In genomic region chr6:1614767-1615650, GRCh38 we compare ENCODE assay signal across 10 cellular contexts. TPM values are rescaled to one million over a fixed set of nuclear protein-coding genes. Genes with fewer than 3 reads are reported as not detected.
DNase-seq lines count a peak whose midpoint lies in the region; ATAC-seq, FAIRE-seq and TF ChIP-seq lines count a peak whose summit lies in the region.
"Had no signal": no experiment of that assay in that cellular context is flagged by ENCODE, and none has a peak within 500 bp of the region (broad histone marks: within the 10 kb centered on the region; RNA-seq: fewer than 3 reads in every experiment).

No MANE protein-coding gene starts in this region.

- H3K36me3 Mint-ChIP-seq in nephron progenitor cell (ENCODE audit: low read depth) = peaks cover 14% of the 10 kb centered on the region
- H3K36me3 Mint-ChIP-seq: CD8-positive, alpha-beta memory T cell had no signal

- H3K9me3 Mint-ChIP-seq in nephron progenitor cell = no peaks in the 10 kb centered on the region

- DNase-seq in AG04449 (ENCODE audit: low read depth, low spot score) (no peak), MG63 (peak; percentile 45), epithelial cell of proximal tubule (ENCODE audit: low read depth) (no peak), nephron progenitor cell (peak; percentile 68), cerebellar nuclear complex (lab: John Stamatoyannopoulos, UW) (no peak), HTR-8/SVneo (ENCODE audit: insufficient read length, low spot score) (no peak)
- DNase-seq: activated gamma-delta T cell treated with Interleukin-2 at 50 U/mL for 16 hours; CD8-positive, alpha-beta memory T cell had no signal

- FAIRE-seq in HTR-8/SVneo (lab: Jason Lieb, UNC) = no peak

- CTCF ChIA-PET in AG04449 (lab: Yijun Ruan, JAX) = interaction anchor here (1.0 to 2.6 kb wide), 5 partner anchors 9 to 489 kb away, joined by 3 to 8 read pairs (median 4); no protein-coding TSS in a partner anchor

- H3K9me3 ChIP-seq in MG63 = no peaks in the 10 kb centered on the region

- peaks cover 2% of the 10 kb centered on the region for H3K36me3 ChIP-seq in MG63

- peaks cover 22% of the 10 kb centered on the region for H3K27me3 Mint-ChIP-seq in nephron progenitor cell (ENCODE audit: low read depth, poor library complexity)

- H3K4me3 Mint-ChIP-seq in nephron progenitor cell = peak overlapping the region; percentile 78

- no peak overlapping the region for H3K27ac Mint-ChIP-seq in nephron progenitor cell
- H3K27ac Mint-ChIP-seq: CD8-positive, alpha-beta memory T cell had no signal

- POLR2A ChIA-PET in AG04449 (lab: Yijun Ruan, JAX) = no interaction called here

- TF ChIP-seq CTCF in AG04449 (IDR thresholded peaks at IDR 0.05; ENCODE audit: insufficient read depth, low read length, missing control alignments) (no peak), epithelial cell of proximal tubule (conservative IDR thresholded peaks at IDR 0.05; ENCODE audit: low read depth, low read length) (no peak), nephron progenitor cell (IDR thresholded peaks at IDR 0.05) (no peak)

- no peaks in the 10 kb centered on the region for H3K27me3 ChIP-seq in MG63

- no peak for ATAC-seq in GM18907 (IDR thresholded peaks at IDR 0.05; ENCODE audit: unreplicated experiment)
- no peak for ATAC-seq in HG02763 (IDR thresholded peaks at IDR 0.05; ENCODE audit: unreplicated experiment)

- peak overlapping the region; percentile 29 for H3K4me3 ChIP-seq in AG04449 (ENCODE audit: low read depth, low read length)
- H3K4me3 ChIP-seq in MG63 = peak overlapping the region; percentile 51
- peak overlapping the region; percentile 81 for H3K4me3 ChIP-seq in epithelial cell of proximal tubule (ENCODE audit: low read depth, low read length)

- H3K4me1 Mint-ChIP-seq in nephron progenitor cell = peaks cover 52% of the 10 kb centered on the region

RNA-seq across cellular contexts. Expression of gene FOXC1, which starts 5.3 kb away (rescaled TPM):
- 2.2 and 5.5 TPM in 2 replicates for total RNA-seq in MG63 (2014; rRNA removed; shearing (Covaris generic); ENCODE audit: low replicate concordance)
- total RNA-seq in epithelial cell of proximal tubule = 18.6 and 27.7 TPM in 2 replicates
- total RNA-seq: CD8-positive, alpha-beta memory T cell had no signal

Comparison
In these comparisons a context has a peak if more than half of its experiments do, and no peak if none do; other contexts are left out.
1. DNase-seq: peak in MG63 (single experiment) and nephron progenitor cell (single experiment); none in AG04449 (single experiment), epithelial cell of proximal tubule (single experiment), cerebellar nuclear complex (0 of 2) and HTR-8/SVneo (single experiment).
2. H3K4me3 ChIP-seq: peak in every context shown above with its lines; median percentile 81 in epithelial cell of proximal tubule; 51 in MG63; 29 in AG04449.